In genomic region chrX:6129195-6129594, GRCh38 we compare ENCODE assay signal across 24 cellular contexts.
"Had no signal": no experiment of that assay in that cellular context is flagged by ENCODE, and none has a peak within 500 bp of the region (broad histone marks: within the 10 kb centered on the region; RNA-seq: fewer than 3 reads in every experiment).

No MANE protein-coding gene starts in this region.

- H3K27me3 ChIP-seq: left lung, pancreas, sigmoid colon, spleen, tibial nerve, uterus had no signal

- H3K4me3 ChIP-seq: left lung, lower lobe of right lung, pancreas, prostate gland, sigmoid colon, spleen, tibial nerve, uterus had no signal

- ATAC-seq: left colon; left lung; lower lobe of right lung; naive thymus-derived CD8-positive, alpha-beta T cell; pancreas; right cardiac atrium; stimulated activated memory B cell treated with anti-CD40 and anti-IgM and Interleukin-4, amounts not matched to agents 10 μg/mL and 1 μg/mL and 100 μg/mL, for 72 hours; stimulated activated naive CD8-positive, alpha-beta T cell treated with anti-CD3 and anti-CD28 coated beads, Interleukin-15, amount 100 ng/mL, for 72 hours had no signal

- DNase-seq: kidney glomerular epithelial cell; left colon; left lung; lower lobe of right lung; mammary epithelial cell; mesenchymal stem cell; naive thymus-derived CD8-positive, alpha-beta T cell; nucleus accumbens; pancreas; posterior cingulate gyrus; retina; right cardiac atrium; sigmoid colon; small intestine; spleen; stimulated activated CD4-positive, alpha-beta T cell treated with anti-CD3 and anti-CD28 coated beads, Interleukin-4, amount 100 ng/mL, for 24 hours; stimulated activated naive CD4-positive, alpha-beta T cell treated with Interleukin-2 at 50 U/mL for 16 hours; stimulated activated naive CD8-positive, alpha-beta T cell treated with anti-CD3 and anti-CD28 coated beads, Interleukin-15, amount 100 ng/mL, for 72 hours; substantia nigra; uterus had no signal

- H3K27ac ChIP-seq: left lung, lower lobe of right lung, pancreas, prostate gland, sigmoid colon, spleen, tibial nerve, uterus had no signal

- H3K36me3 ChIP-seq: left lung, lower lobe of right lung, pancreas, prostate gland, sigmoid colon, spleen, tibial nerve, uterus had no signal

- H3K4me1 ChIP-seq: left lung, lower lobe of right lung, pancreas, prostate gland, sigmoid colon, spleen, tibial nerve, uterus had no signal

- FAIRE-seq: keratinocyte, pancreas, small intestine had no signal

- H3K9me3 ChIP-seq: left lung, lower lobe of right lung, pancreas, prostate gland, sigmoid colon, spleen, tibial nerve, uterus had no signal
